Comparison of ENCODE assay signal across 17 cellular contexts in genomic region chr6:63496388-63496804, GRCh38.
DNase-seq lines count a peak whose midpoint lies in the region; ATAC-seq, FAIRE-seq and TF ChIP-seq lines count a peak whose summit lies in the region.
"Had no signal": no experiment of that assay in that cellular context is flagged by ENCODE, and none has a peak within 500 bp of the region (broad histone marks: within the 10 kb centered on the region; RNA-seq: fewer than 3 reads in every experiment).

No MANE protein-coding gene starts in this region.

- no peak overlapping the region for H3K27ac ChIP-seq in pancreas
- H3K27ac ChIP-seq: C4-2B had no signal

- peak; percentile 95 for FAIRE-seq in pancreas (lab: Jason Lieb, UNC)
- FAIRE-seq: GM19239 had no signal

- no peaks in the 10 kb centered on the region for H3K9me3 ChIP-seq in pancreas
- H3K9me3 ChIP-seq: MG63 had no signal

- no peak overlapping the region for H3K4me3 ChIP-seq in fibroblast of villous mesenchyme (ENCODE audit: low read depth, low read length)
- H3K4me3 ChIP-seq in pancreas, result no peak overlapping the region
- H3K4me3 ChIP-seq: MG63 had no signal

- H3K27me3 ChIP-seq in pancreas, result no peaks in the 10 kb centered on the region
- H3K27me3 ChIP-seq: MG63 had no signal

- intact Hi-C loops in pancreas (cut with DNase I), result no loop called here

- no peaks in the 10 kb centered on the region for H3K36me3 ChIP-seq in pancreas
- H3K36me3 ChIP-seq: MG63 had no signal

- TF ChIP-seq POLR2A in erythroblast (IDR thresholded peaks at IDR 0.05; ENCODE audit: low read length), result no peak

- ATAC-seq in pancreas (no peak), HG02840 (IDR thresholded peaks at IDR 0.05; ENCODE audit: low FRiP score, unreplicated experiment) (no peak), HG03175 (IDR thresholded peaks at IDR 0.05; ENCODE audit: unreplicated experiment) (no peak)
- ATAC-seq: Right ventricle myocardium inferior had no signal

- H3K4me1 ChIP-seq in pancreas, result peaks cover 0 to 7% (median 4%) of the 10 kb centered on the region in 3 donors

- 62 to 72% methylated on average over 2 of the region's 2 CpGs for WGBS in pancreas, 2 donors

- peak; percentile 30 for DNase-seq in SHP77 treated with DMSO at 0.1 percent for 48 hours (lab: John Stamatoyannopoulos, UW)
- DNase-seq in SHP77 (lab: John Stamatoyannopoulos, UW), result no peak
- DNase-seq in fibroblast of villous mesenchyme (ENCODE audit: low read depth), result peak; percentile 26
- no peak for DNase-seq in pancreas
- DNase-seq in erythroblast (lab: John Stamatoyannopoulos, UW), result no peak
- DNase-seq: EL, GF-D8, Kasumi-1, MG63, NCI-H187, NCI-H510A, NCI-H82 had no signal

- TF ChIP-seq CTCF in fibroblast of villous mesenchyme (IDR thresholded peaks at IDR 0.05; ENCODE audit: insufficient read depth, low read depth, low read length), result no peak
- no peak for TF ChIP-seq CTCF in pancreas (IDR thresholded peaks at IDR 0.05)

Comparison
In these comparisons a context has a peak if more than half of its experiments do, and no peak if none do; other contexts are left out.
1. DNase-seq: peak in SHP77 treated with DMSO at 0.1 percent for 48 hours (single experiment) and fibroblast of villous mesenchyme (single experiment); none in SHP77 (0 of 2), pancreas (0 of 6) and erythroblast (0 of 2).